Comparison of ENCODE assay signal across 8 cellular contexts in the genomic region with DNA sequence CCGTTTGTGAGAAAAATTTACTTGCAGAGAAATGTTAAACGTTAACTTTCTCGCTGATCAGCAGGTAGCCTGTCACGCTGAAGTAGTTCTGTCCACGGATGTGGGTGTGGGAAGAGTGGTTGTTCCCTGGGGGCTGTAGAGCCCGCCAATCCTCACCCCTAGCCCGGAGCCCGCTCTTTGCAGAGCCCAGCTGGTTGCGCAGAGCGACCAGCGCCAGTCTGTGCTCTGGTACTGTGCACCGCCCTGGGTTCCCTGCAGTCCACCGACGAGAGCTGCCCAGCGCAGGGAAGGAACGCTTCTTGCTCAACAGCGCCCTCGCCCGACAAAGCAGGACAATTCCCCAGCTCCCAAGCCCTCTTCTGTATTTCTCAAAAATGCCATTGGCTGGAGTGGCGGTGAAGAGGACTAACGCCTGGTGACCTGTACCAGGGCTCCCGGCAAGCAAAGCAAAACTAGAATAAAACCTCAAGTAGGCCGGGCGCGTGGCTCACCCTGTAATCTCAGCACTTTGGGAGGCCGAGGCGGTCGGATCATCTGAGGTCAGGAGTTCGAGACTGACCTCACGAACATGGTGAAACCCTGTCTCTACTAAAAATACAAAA. TPM values are rescaled to one million over a fixed set of nuclear protein-coding genes. Genes with fewer than 3 reads are reported as not detected.
DNase-seq lines count a peak whose midpoint lies in the region; ATAC-seq, FAIRE-seq and TF ChIP-seq lines count a peak whose summit lies in the region.

No MANE protein-coding gene starts in this region.

- H3K27ac Mint-ChIP-seq in WTC11 = no peak overlapping the region

- no peaks in the 10 kb centered on the region for H3K9me3 Mint-ChIP-seq in WTC11

- H3K4me1 ChIP-seq in ACC112 (ENCODE audit: control insufficient read depth, insufficient read depth, low read length, unreplicated experiment) = no peaks in the 10 kb centered on the region

- TF ChIP-seq CTCF in WTC11 (IDR thresholded peaks at IDR 0.05) = peak; percentile 79
- peak; percentile 92 for TF ChIP-seq CTCF in cardiac fibroblast (IDR thresholded peaks at IDR 0.05; ENCODE audit: low read depth, low read length)

- peaks cover 9% of the 10 kb centered on the region; the same call in 1 of the 2 replicates for H3K4me1 Mint-ChIP-seq in WTC11

- peak; percentile 95 for DNase-seq in NCI-H2196 (lab: John Stamatoyannopoulos, UW; ENCODE audit: unreplicated experiment)
- peak; percentile 94 for DNase-seq in WTC11 (ENCODE audit: low spot score)
- peak; percentile 88 to 90 for DNase-seq in cardiac fibroblast (ENCODE audit: low read depth in 2 of 2)
- peak; percentile 87 for DNase-seq in stimulated activated CD4-positive, alpha-beta T cell treated with anti-CD3 and anti-CD28 coated beads, Interleukin-15, amount 100 ng/mL, for 24 hours

- no peak overlapping the region for H3K27ac ChIP-seq in ACC112 (ENCODE audit: low read depth, low read length)

- peaks cover 57% of the 10 kb centered on the region for H3K27me3 Mint-ChIP-seq in WTC11 (ENCODE audit: low read depth)

- no peaks in the 10 kb centered on the region for H3K36me3 Mint-ChIP-seq in WTC11

- no peaks in the 10 kb centered on the region for H3K36me3 ChIP-seq in ACC112 (ENCODE audit: insufficient read depth, low read length)

- POLR2A ChIA-PET in WTC11 (lab: Charles Lee) = interaction anchor here (1.1 kb wide), 1 partner anchor 20 kb away, joined by 4 read pairs; no protein-coding TSS in a partner anchor

- H3K79me2 ChIP-seq in ACC112 (ENCODE audit: control insufficient read depth, insufficient read depth, low read length, unreplicated experiment) = no peaks in the 10 kb centered on the region

- ATAC-seq in GM18861 (IDR thresholded peaks at IDR 0.05; ENCODE audit: unreplicated experiment) (peak; percentile 97), HG03135 (IDR thresholded peaks at IDR 0.05; ENCODE audit: unreplicated experiment) (peak; percentile 96), WTC11 (peak; percentile 91)

- peak overlapping the region; percentile 66 for H2AFZ ChIP-seq in ACC112 (ENCODE audit: low read length, unreplicated experiment)

- FAIRE-seq in islet of Langerhans (lab: Jason Lieb, UNC) = peak; percentile 27

- peak overlapping the region; percentile 76 for H3K4me3 ChIP-seq in ACC112 (ENCODE audit: low read depth, low read length)
- peak overlapping the region; percentile 30 to 45 for H3K4me3 ChIP-seq in cardiac fibroblast (replicated peaks in 1 of 2; ENCODE audit: low read depth in 2 of 2, low read length in 2 of 2)

- H3K4me3 Mint-ChIP-seq in WTC11 = peak overlapping the region; percentile 50

- CTCF ChIA-PET in WTC11 (lab: Charles Lee) = interaction anchor here (0.6 to 2.0 kb wide), 34 partner anchors 9 to 387 kb away, joined by 3 to 36 read pairs (median 4); no protein-coding TSS in a partner anchor

- H3K27me3 ChIP-seq in ACC112 (ENCODE audit: insufficient read depth, low read length) = peaks cover 15% of the 10 kb centered on the region; the same call in 1 of the 2 replicates

TF ChIP-seq in WTC11, 78 proteins besides CTCF, POLR2A, EP300 and RAD21:
- no peak for TF ChIP-seq ZNF219 (CRISPR knock-in tag; IDR thresholded peaks at IDR 0.05; ENCODE audit: borderline replicate concordance)
- TF ChIP-seq, protein P1, sequence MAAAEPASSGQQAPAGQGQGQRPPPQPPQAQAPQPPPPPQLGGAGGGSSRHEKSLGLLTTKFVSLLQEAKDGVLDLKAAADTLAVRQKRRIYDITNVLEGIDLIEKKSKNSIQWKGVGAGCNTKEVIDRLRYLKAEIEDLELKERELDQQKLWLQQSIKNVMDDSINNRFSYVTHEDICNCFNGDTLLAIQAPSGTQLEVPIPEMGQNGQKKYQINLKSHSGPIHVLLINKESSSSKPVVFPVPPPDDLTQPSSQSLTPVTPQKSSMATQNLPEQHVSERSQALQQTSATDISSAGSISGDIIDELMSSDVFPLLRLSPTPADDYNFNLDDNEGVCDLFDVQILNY (CRISPR knock-in tag; IDR thresholded peaks at IDR 0.05) = no peak
- peak; percentile 55; the same call in 1 of the 2 replicates for TF ChIP-seq ETV6 (CRISPR knock-in tag; IDR thresholded peaks at IDR 0.05)
- peak; percentile 52; the same call in 1 of the 2 replicates for TF ChIP-seq FOXK1 (CRISPR knock-in tag; IDR thresholded peaks at IDR 0.05)
- TF ChIP-seq, protein P2, sequence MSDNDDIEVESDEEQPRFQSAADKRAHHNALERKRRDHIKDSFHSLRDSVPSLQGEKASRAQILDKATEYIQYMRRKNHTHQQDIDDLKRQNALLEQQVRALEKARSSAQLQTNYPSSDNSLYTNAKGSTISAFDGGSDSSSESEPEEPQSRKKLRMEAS (CRISPR knock-in tag; IDR thresholded peaks at IDR 0.05) = 0 out of 2 replicates have a peak, but pooled peaks have one; percentile 40
TF ChIP-seq in WTC11: peak in this region for 3.

RNA-seq across cellular contexts. Expression of a gene that starts 3.3 kb away (rescaled TPM):
- 2.0 to 3.5 TPM (median 2.3 TPM) in 3 replicates for total RNA-seq in WTC11 (2021)

RNA-seq across cellular contexts. Expression of a gene that starts 43.4 kb away (rescaled TPM):
- total RNA-seq in WTC11 (2021) = 9.3 to 11.1 TPM (median 10.9 TPM) in 3 replicates
